In genomic region chr5:176538505-176538806, GRCh38 we compare ENCODE assay signal across 8 cellular contexts. TPM values are rescaled to one million over a fixed set of nuclear protein-coding genes. Genes with fewer than 3 reads are reported as not detected.
DNase-seq lines count a peak whose midpoint lies in the region; ATAC-seq and TF ChIP-seq lines count a peak whose summit lies in the region.

No MANE protein-coding gene starts in this region.

- H3K27ac Mint-ChIP-seq in activated naive CD4-positive, alpha-beta T cell treated with anti-CD3 and anti-CD28 coated beads, Interleukin-2, amount 50 U/mL, for 24 hours = peak overlapping the region; percentile 98
- peak overlapping the region in 1 of 2 donors; percentile 92 for H3K27ac Mint-ChIP-seq in activated naive CD4-positive, alpha-beta T cell treated with anti-CD3 and anti-CD28 coated beads, Interleukin-2, amount 50 U/mL, for 72 hours
- H3K27ac Mint-ChIP-seq in activated naive CD8-positive, alpha-beta T cell treated with anti-CD3 and anti-CD28 coated beads for 36 hours = peak overlapping the region; percentile 98

- no peak for TF ChIP-seq EP300 in transverse colon (IDR thresholded peaks at IDR 0.05; ENCODE audit: low read depth)

- TF ChIP-seq CTCF in right lobe of liver (IDR thresholded peaks at IDR 0.05) (no peak), transverse colon (IDR thresholded peaks at IDR 0.05) (peak in 1 of 5 experiments; percentile 14)

- H3K27ac ChIP-seq in right lobe of liver = peak overlapping the region; percentile 3 to 97 (median 43)
- H3K27ac ChIP-seq in transverse colon = peak overlapping the region; percentile 89 to 99 (median 98)

- no peaks in the 10 kb centered on the region for H3K36me3 ChIP-seq in right lobe of liver
- H3K36me3 ChIP-seq in transverse colon = no peaks in the 10 kb centered on the region

- peaks cover 67% of the 10 kb centered on the region for H3K4me1 Mint-ChIP-seq in activated naive CD4-positive, alpha-beta T cell treated with anti-CD3 and anti-CD28 coated beads, Interleukin-2, amount 50 U/mL, for 24 hours
- H3K4me1 Mint-ChIP-seq in activated naive CD8-positive, alpha-beta T cell treated with anti-CD3 and anti-CD28 coated beads for 36 hours = peaks cover 60% of the 10 kb centered on the region

- no peaks in the 10 kb centered on the region for H3K36me3 Mint-ChIP-seq in activated naive CD4-positive, alpha-beta T cell treated with anti-CD3 and anti-CD28 coated beads, Interleukin-2, amount 50 U/mL, for 24 hours
- peaks cover 14 to 17% of the 10 kb centered on the region in 2 donors for H3K36me3 Mint-ChIP-seq in activated naive CD4-positive, alpha-beta T cell treated with anti-CD3 and anti-CD28 coated beads, Interleukin-2, amount 50 U/mL, for 72 hours
- peaks cover 10% of the 10 kb centered on the region for H3K36me3 Mint-ChIP-seq in activated naive CD8-positive, alpha-beta T cell treated with anti-CD3 and anti-CD28 coated beads for 36 hours

- no peak for TF ChIP-seq POLR2A in right lobe of liver (IDR thresholded peaks at IDR 0.05)
- TF ChIP-seq POLR2A in transverse colon (IDR thresholded peaks at IDR 0.05) = no peak

- no peak for DNase-seq in activated naive CD4-positive, alpha-beta T cell treated with anti-CD3 and anti-CD28 coated beads, Interleukin-2, amount 50 U/mL, for 72 hours (ENCODE audit: low spot score in 2 of 2)
- no peak for DNase-seq in activated naive CD8-positive, alpha-beta T cell treated with anti-CD3 and anti-CD28 coated beads for 36 hours
- DNase-seq in right lobe of liver (no peak), transverse colon (no peak), epidermal melanocyte (ENCODE audit: insufficient read length, low spot score) (no peak), NCI-H524 treated with DMSO at 0.1 percent for 48 hours (lab: John Stamatoyannopoulos, UW) (no peak)

- no peaks in the 10 kb centered on the region for H3K27me3 ChIP-seq in right lobe of liver
- H3K27me3 ChIP-seq in transverse colon = no peaks in the 10 kb centered on the region

- H3K4me1 ChIP-seq in right lobe of liver (peaks cover 0 to 30% (median 21%) of the 10 kb centered on the region in 4 donors), transverse colon (peaks cover 26 to 51% (median 45%) of the 10 kb centered on the region in 4 donors)

- no peaks in the 10 kb centered on the region for H3K9me3 Mint-ChIP-seq in activated naive CD4-positive, alpha-beta T cell treated with anti-CD3 and anti-CD28 coated beads, Interleukin-2, amount 50 U/mL, for 24 hours
- H3K9me3 Mint-ChIP-seq in activated naive CD4-positive, alpha-beta T cell treated with anti-CD3 and anti-CD28 coated beads, Interleukin-2, amount 50 U/mL, for 72 hours = no peaks in the 10 kb centered on the region
- no peaks in the 10 kb centered on the region for H3K9me3 Mint-ChIP-seq in activated naive CD8-positive, alpha-beta T cell treated with anti-CD3 and anti-CD28 coated beads for 36 hours

- ATAC-seq in activated naive CD4-positive, alpha-beta T cell treated with anti-CD3 and anti-CD28 coated beads, Interleukin-2, amount 50 U/mL, for 72 hours = no peak
- ATAC-seq in right lobe of liver (no peak), HG03280 (IDR thresholded peaks at IDR 0.05; ENCODE audit: unreplicated experiment) (no peak)

- in situ Hi-C loops in transverse colon (cut with MboI; ENCODE audit: low pct_ligation_motif_present in 1 of 4, low pct_unique_long_range_greater_than_20kb in 1 of 4, low sequenced_read_pairs in 3 of 4) = loop anchor here in 1 of 4 donors (5.0 kb wide), 1 partner anchor 91 kb away; the partner anchor contains the start of gene FAF2

- H3K9me3 ChIP-seq in right lobe of liver (no peaks in the 10 kb centered on the region), transverse colon (no peaks in the 10 kb centered on the region)

- H3K27me3 Mint-ChIP-seq in activated naive CD4-positive, alpha-beta T cell treated with anti-CD3 and anti-CD28 coated beads, Interleukin-2, amount 50 U/mL, for 24 hours = no peaks in the 10 kb centered on the region
- no peaks in the 10 kb centered on the region for H3K27me3 Mint-ChIP-seq in activated naive CD8-positive, alpha-beta T cell treated with anti-CD3 and anti-CD28 coated beads for 36 hours

- intact Hi-C loops in right lobe of liver (cut with DNase I) = loop anchor here in 1 of 2 donors (10.0 kb wide), 1 partner anchor 94 kb away; the partner anchor contains the start of gene FAF2
- intact Hi-C loops in transverse colon (cut with DNase I; ENCODE audit: low total_unique reads) = no loop called here

- H3K4me3 Mint-ChIP-seq in activated naive CD4-positive, alpha-beta T cell treated with anti-CD3 and anti-CD28 coated beads, Interleukin-2, amount 50 U/mL, for 24 hours = peak overlapping the region; percentile 98
- H3K4me3 Mint-ChIP-seq in activated naive CD8-positive, alpha-beta T cell treated with anti-CD3 and anti-CD28 coated beads for 36 hours = peak overlapping the region; percentile 96

- peak overlapping the region in 1 of 3 donors; percentile 83 for H3K4me3 ChIP-seq in right lobe of liver
- peak overlapping the region in 1 of 4 donors; percentile 91 for H3K4me3 ChIP-seq in transverse colon

- WGBS in right lobe of liver (ENCODE audit: insufficient coverage, low coverage, low lambda C conversion rate, missing lambda C conversion rate) = 48% methylated on average over 6 of the region's 6 CpGs
- 35 to 40% methylated on average over 1 to 6 of the region's 6 CpGs for WGBS in transverse colon (ENCODE audit: low coverage in 1 of 2), 2 donors

RNA-seq across cellular contexts. Expression of gene RNF44, which starts 1.3 kb away (rescaled TPM):
- total RNA-seq in activated naive CD4-positive, alpha-beta T cell treated with anti-CD3 and anti-CD28 coated beads, Interleukin-2, amount 50 U/mL, for 72 hours = 100 to 1,000 TPM in 1 of 2 donors, 10 to 100 TPM in 1; 83.5 to 136 TPM
- total RNA-seq in activated naive CD8-positive, alpha-beta T cell treated with anti-CD3 and anti-CD28 coated beads for 36 hours = 10 to 100 TPM; 53.4 to 53.8 TPM
- 10 to 100 TPM in 4 of 6 experiments, 1 to 10 TPM in 2; 5.1 to 16.3 (median 12.7) TPM for total RNA-seq in right lobe of liver
- 10 to 100 TPM; 43.8 to 65.6 (median 54.8) TPM for total RNA-seq in transverse colon

RNA-seq across cellular contexts. Expression of gene CDHR2, which starts 10.7 kb away (rescaled TPM):
- total RNA-seq in activated naive CD4-positive, alpha-beta T cell treated with anti-CD3 and anti-CD28 coated beads, Interleukin-2, amount 50 U/mL, for 72 hours = under 1 TPM; 0.05 to 0.54 TPM
- total RNA-seq in activated naive CD8-positive, alpha-beta T cell treated with anti-CD3 and anti-CD28 coated beads for 36 hours = under 1 TPM; 0.31 to 0.44 TPM
- total RNA-seq in right lobe of liver (10 to 100 TPM in 4 of 6 experiments, 1 to 10 TPM in 2; 6.8 to 89.2 (median 41.2) TPM), transverse colon (100 to 1,000 TPM in 2 of 4 donors, 10 to 100 TPM in 2; 15.5 to 257 (median 104) TPM)

Comparison
In these comparisons a context has a peak if more than half of its experiments do, and no peak if none do; other contexts are left out.
1. RNA of gene CDHR2, which starts 10.7 kb away (total RNA-seq): 15.5 to 257 TPM in transverse colon and 6.8 to 89.2 TPM in right lobe of liver; 0.05 to 0.54 TPM in activated naive CD4-positive, alpha-beta T cell treated with anti-CD3 and anti-CD28 coated beads, Interleukin-2, amount 50 U/mL, for 72 hours and 0.31 to 0.44 TPM in activated naive CD8-positive, alpha-beta T cell treated with anti-CD3 and anti-CD28 coated beads for 36 hours; every median in the first group is over 4 times any median in the second.